In genomic region chr12:6792522-6793201, GRCh38 we compare ENCODE assay signal across 8 cellular contexts. TPM values are rescaled to one million over a fixed set of nuclear protein-coding genes. Genes with fewer than 3 reads are reported as not detected.
DNase-seq lines count a peak whose midpoint lies in the region; ATAC-seq and TF ChIP-seq lines count a peak whose summit lies in the region.

No MANE protein-coding gene starts in this region.

- no peaks in the 10 kb centered on the region for H3K9me3 ChIP-seq in heart right ventricle

- intact Hi-C loops in heart right ventricle (cut with DNase I), result no loop called here

- WGBS in heart right ventricle, 2 donors, result 31 to 33% methylated on average over 12 of the region's 12 CpGs

- peaks cover 16% of the 10 kb centered on the region for H3K4me1 Mint-ChIP-seq in WTC11
- peaks cover 21% of the 10 kb centered on the region for H3K4me1 Mint-ChIP-seq in stimulated activated memory B cell treated with anti-CD40 and anti-IgM and Interleukin-4, amounts not matched to agents 10 μg/mL and 1 μg/mL and 100 μg/mL, for 72 hours

- POLR2A ChIA-PET in WTC11 (lab: Charles Lee), result interaction anchor here (0.6 to 1.4 kb wide), 3 partner anchors 9 to 380 kb away, joined by 4 to 6 read pairs (median 4); partner anchors contain the start of gene PTMS

- no peak for TF ChIP-seq CTCF in WTC11 (IDR thresholded peaks at IDR 0.05)
- TF ChIP-seq CTCF in heart right ventricle (IDR thresholded peaks at IDR 0.05), result no peak

- H3K4me1 ChIP-seq in heart right ventricle, result peaks cover 0 to 22% (median 0%) of the 10 kb centered on the region in 9 donors

- H3K36me3 Mint-ChIP-seq in WTC11, result no peaks in the 10 kb centered on the region
- H3K36me3 Mint-ChIP-seq in stimulated activated memory B cell treated with anti-CD40 and anti-IgM and Interleukin-4, amounts not matched to agents 10 μg/mL and 1 μg/mL and 100 μg/mL, for 72 hours, result no peaks in the 10 kb centered on the region

- CTCF ChIA-PET in WTC11 (lab: Charles Lee), result interaction anchor here (0.8 to 1.5 kb wide), 5 partner anchors 26 to 172 kb away, joined by 3 to 4 read pairs (median 4); no protein-coding TSS in a partner anchor

- H3K36me3 ChIP-seq in heart right ventricle, result peaks cover 0 to 23% (median 0%) of the 10 kb centered on the region in 9 donors

- peak; percentile 11; the same call in 1 of the 2 replicates for ATAC-seq in WTC11
- peak; percentile 41 to 77 (median 62) for ATAC-seq in heart right ventricle
- peak; percentile 79 for ATAC-seq in stimulated activated memory B cell treated with anti-CD40 and anti-IgM and Interleukin-4, amounts not matched to agents 10 μg/mL and 1 μg/mL and 100 μg/mL, for 72 hours
- ATAC-seq in GM21786 (IDR thresholded peaks at IDR 0.05; ENCODE audit: unreplicated experiment), result no peak

- H3K4me3 ChIP-seq in heart right ventricle, result peak overlapping the region in 4 of 10 donors; percentile 15 to 56 (median 22)

- H3K9me3 Mint-ChIP-seq in WTC11, result no peaks in the 10 kb centered on the region
- H3K9me3 Mint-ChIP-seq in stimulated activated memory B cell treated with anti-CD40 and anti-IgM and Interleukin-4, amounts not matched to agents 10 μg/mL and 1 μg/mL and 100 μg/mL, for 72 hours, result no peaks in the 10 kb centered on the region

- H3K27me3 ChIP-seq in heart right ventricle, result peaks cover 0 to 4% (median 0%) of the 10 kb centered on the region in 7 donors

- H3K27ac Mint-ChIP-seq in WTC11, result no peak overlapping the region
- H3K27ac Mint-ChIP-seq in stimulated activated memory B cell treated with anti-CD40 and anti-IgM and Interleukin-4, amounts not matched to agents 10 μg/mL and 1 μg/mL and 100 μg/mL, for 72 hours, result peak overlapping the region; percentile 36

- H3K27ac ChIP-seq in heart right ventricle, result peak overlapping the region in 3 of 10 donors; percentile 16 to 86 (median 31)

- H3K27me3 Mint-ChIP-seq in WTC11 (ENCODE audit: low read depth), result peaks cover 25% of the 10 kb centered on the region
- H3K27me3 Mint-ChIP-seq in stimulated activated memory B cell treated with anti-CD40 and anti-IgM and Interleukin-4, amounts not matched to agents 10 μg/mL and 1 μg/mL and 100 μg/mL, for 72 hours, result peaks cover 38% of the 10 kb centered on the region

- peak; percentile 94 for DNase-seq in KBM-7
- no peak for DNase-seq in WTC11 (ENCODE audit: low spot score)
- DNase-seq in heart right ventricle, result peak in 1 of 2 donors; percentile 32
- DNase-seq in NCI-H1436 treated with DMSO at 0.1 percent for 48 hours (lab: John Stamatoyannopoulos, UW), result no peak
- DNase-seq in DMS79 treated with DMSO at 0.1 percent for 48 hours (lab: John Stamatoyannopoulos, UW), result no peak
- no peak for DNase-seq in NCI-H82 (lab: John Stamatoyannopoulos, UW)

- no peak overlapping the region for H3K4me3 Mint-ChIP-seq in WTC11
- peak overlapping the region; percentile 4 for H3K4me3 Mint-ChIP-seq in stimulated activated memory B cell treated with anti-CD40 and anti-IgM and Interleukin-4, amounts not matched to agents 10 μg/mL and 1 μg/mL and 100 μg/mL, for 72 hours

- in situ Hi-C loops in KBM-7 (cut with MboI; ENCODE audit: low pct_unique_long_range_greater_than_20kb, low sequenced_read_pairs), result no loop called here

TF ChIP-seq in WTC11, 78 proteins besides CTCF, POLR2A, EP300 and RAD21:
- TF ChIP-seq ERG (CRISPR knock-in tag; IDR thresholded peaks at IDR 0.05) (no peak), ZMAT4 (CRISPR knock-in tag; IDR thresholded peaks at IDR 0.05) (no peak), ELF4 (CRISPR knock-in tag; IDR thresholded peaks at IDR 0.05; ENCODE audit: low read depth) (no peak), RELA (CRISPR knock-in tag; IDR thresholded peaks at IDR 0.05; ENCODE audit: borderline replicate concordance) (no peak), SMAD4 (CRISPR knock-in tag; IDR thresholded peaks at IDR 0.05) (no peak), ZNF671 (CRISPR knock-in tag; IDR thresholded peaks at IDR 0.05) (no peak), SOX15 (CRISPR knock-in tag; IDR thresholded peaks at IDR 0.05) (no peak), JAZF1 (CRISPR knock-in tag; IDR thresholded peaks at IDR 0.05) (no peak)

RNA-seq across cellular contexts. Expression of gene CD4, which starts 3.3 kb away (rescaled TPM):
- total RNA-seq in WTC11 (2021) (2.5 to 3.3 TPM (median 2.7 TPM) in 3 replicates), heart right ventricle (10 to 100 TPM in 2 of 10 donors, 1 to 10 TPM in 8; 2.8 to 44.3 (median 5.0) TPM)
- polyA plus RNA-seq in heart right ventricle, result 1 to 10 TPM; 2.6 to 3.2 TPM

RNA-seq across cellular contexts. Expression of gene LAG3, which starts 20.3 kb away (rescaled TPM):
- total RNA-seq in WTC11 (2021) (2.4 to 2.6 TPM (median 2.6 TPM) in 3 replicates), heart right ventricle (1 to 10 TPM in 1 of 10 donors, under 1 TPM in 7, not detected in 2; 0.16 to 2.1 (median 0.26) TPM)
- 1 to 10 TPM in 1 of 2 donors, under 1 TPM in 1; 0.13 to 1.2 TPM for polyA plus RNA-seq in heart right ventricle

RNA-seq across cellular contexts. Expression of gene PTMS, which starts 26.5 kb away (rescaled TPM):
- total RNA-seq in WTC11 (2021), result 370 to 539 TPM (median 525 TPM) in 3 replicates
- 100 to 1,000 TPM in 5 of 10 donors, 10 to 100 TPM in 5; 73.3 to 194 (median 96.0) TPM for total RNA-seq in heart right ventricle
- 100 to 1,000 TPM; 289 to 361 TPM for polyA plus RNA-seq in heart right ventricle

RNA-seq across cellular contexts. Expression of gene GPR162, which starts 29.0 kb away (rescaled TPM):
- total RNA-seq in WTC11 (2021) (7.3 to 9.3 TPM (median 8.2 TPM) in 3 replicates), heart right ventricle (1 to 10 TPM; 1.8 to 5.7 (median 3.8) TPM)
- polyA plus RNA-seq in heart right ventricle, result 10 to 100 TPM in 1 of 2 donors, 1 to 10 TPM in 1; 7.0 to 16.8 TPM

RNA-seq across cellular contexts. Expression of gene P3H3, which starts 35.5 kb away (rescaled TPM):
- total RNA-seq in WTC11 (2021) (49.9 to 55.7 TPM (median 50.7 TPM) in 3 replicates), heart right ventricle (10 to 100 TPM in 9 of 10 donors, 1 to 10 TPM in 1; 6.4 to 24.6 (median 16.0) TPM)
- polyA plus RNA-seq in heart right ventricle, result 10 to 100 TPM; 12.5 to 37.8 TPM
